ENCODE assay signal across 8 cellular contexts in the genomic region with DNA sequence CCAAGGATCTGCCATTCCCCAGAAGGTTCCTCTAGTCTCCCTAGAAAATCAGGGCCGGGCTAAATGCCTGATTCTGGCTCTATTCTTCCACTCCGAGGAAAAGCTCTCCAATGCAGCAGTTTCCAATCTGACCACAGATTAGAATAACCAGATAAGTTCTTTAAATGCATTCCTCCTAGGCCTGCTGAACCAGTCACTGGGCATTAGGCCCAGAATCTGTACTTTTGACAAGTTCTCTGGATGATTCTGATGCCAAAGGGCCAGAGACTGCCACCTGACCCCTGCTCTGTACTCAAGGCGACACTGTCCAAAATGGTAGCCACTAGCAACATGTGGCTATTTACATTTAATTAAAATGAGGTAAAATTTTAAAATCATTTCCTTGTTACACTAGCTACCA. TPM values are rescaled to one million over a fixed set of nuclear protein-coding genes. Genes with fewer than 3 reads are reported as not detected.
DNase-seq lines count a peak whose midpoint lies in the region; ATAC-seq, FAIRE-seq and TF ChIP-seq lines count a peak whose summit lies in the region.

No MANE protein-coding gene starts in this region.

- peak overlapping the region; percentile 74 to 82 for H3K27ac ChIP-seq in prostate gland

- no peaks in the 10 kb centered on the region for H3K9me3 ChIP-seq in prostate gland

- peaks cover 44% of the 10 kb centered on the region for H3K4me1 ChIP-seq in prostate gland (replicated peaks)

- H3K4me1 Mint-ChIP-seq in CD14-positive monocyte, result peaks cover 96% of the 10 kb centered on the region

- ATAC-seq in HG03442 (IDR thresholded peaks at IDR 0.05; ENCODE audit: unreplicated experiment), result no peak
- no peak for ATAC-seq in HG03025 (IDR thresholded peaks at IDR 0.05; ENCODE audit: low FRiP score, unreplicated experiment)

- H3K27me3 Mint-ChIP-seq in CD14-positive monocyte (ENCODE audit: low read depth in 3 of 3), result peaks cover 0 to 2% (median 0%) of the 10 kb centered on the region in 3 donors

- no peak for TF ChIP-seq CTCF in CD14-positive monocyte (IDR thresholded peaks at IDR 0.05)
- TF ChIP-seq CTCF in prostate gland (IDR thresholded peaks at IDR 0.05), result no peak

- intact Hi-C loops in CD14-positive monocyte (cut with micrococcal nuclease), result loop anchor here in 1 of 2 donors (5.0 kb wide), 1 partner anchor 33 kb away; no protein-coding TSS in a partner anchor
- intact Hi-C loops in prostate gland (cut with DNase I), result no loop called here

- peak overlapping the region in 4 of 7 donors; percentile 36 to 94 (median 90) for H3K27ac Mint-ChIP-seq in CD14-positive monocyte

- DNase-seq in CD14-positive monocyte (ENCODE audit: low spot score), result no peak
- peak; percentile 29 for DNase-seq in RCC 7860 (ENCODE audit: low spot score)
- peak; percentile 82 for DNase-seq in fibroblast of gingiva (ENCODE audit: low read depth)
- peak; percentile 89 for DNase-seq in prostate gland (ENCODE audit: low spot score)
- DNase-seq in NCI-H510A treated with DMSO at 0.1 percent for 48 hours (lab: John Stamatoyannopoulos, UW), result no peak
- no peak for DNase-seq in NCI-H1694 treated with DMSO at 0.1 percent for 48 hours (lab: John Stamatoyannopoulos, UW)

- H3K36me3 Mint-ChIP-seq in CD14-positive monocyte, result peaks cover 36 to 51% of the 10 kb centered on the region in 2 donors

- FAIRE-seq in RCC 7860 (lab: Jason Lieb, UNC), result peak; percentile 30

- peaks cover 0 to 2% (median 0%) of the 10 kb centered on the region in 7 donors for H3K9me3 Mint-ChIP-seq in CD14-positive monocyte

- 9% methylated on average over 3 of the region's 3 CpGs for WGBS in prostate gland

- TF ChIP-seq POLR2A in prostate gland (IDR thresholded peaks at IDR 0.05), result no peak

- no peak overlapping the region for H3K4me3 Mint-ChIP-seq in CD14-positive monocyte

- no peaks in the 10 kb centered on the region for H3K36me3 ChIP-seq in prostate gland

- H3K27me3 ChIP-seq in prostate gland (replicated peaks; ENCODE audit: insufficient read depth), result no peaks in the 10 kb centered on the region

- no peak overlapping the region for H3K4me3 ChIP-seq in prostate gland

RNA-seq across cellular contexts. Expression of a gene that starts 22.3 kb away (rescaled TPM):
- 1 to 10 TPM; 1.4 to 3.8 TPM for polyA plus RNA-seq in CD14-positive monocyte
- 10 to 100 TPM; 12.5 to 16.1 TPM for total RNA-seq in prostate gland

RNA-seq across cellular contexts. Expression of a gene that starts 32.6 kb away (rescaled TPM):
- not detected for polyA plus RNA-seq in CD14-positive monocyte
- total RNA-seq in prostate gland, result 1 to 10 TPM in 1 of 2 donors, not detected in 1; 3.2 TPM

Comparison
In these comparisons a context has a peak if more than half of its experiments do, and no peak if none do; other contexts are left out.
1. DNase-seq: peak in RCC 7860 (single experiment), fibroblast of gingiva (single experiment) and prostate gland (single experiment); none in CD14-positive monocyte (single experiment), NCI-H510A treated with DMSO at 0.1 percent for 48 hours (single experiment) and NCI-H1694 treated with DMSO at 0.1 percent for 48 hours (single experiment).